28 cellular contexts compared by ENCODE assay signal in genomic region chr19:20858218-20858617, GRCh38.
"Had no signal": no experiment of that assay in that cellular context is flagged by ENCODE, and none has a peak within 500 bp of the region (broad histone marks: within the 10 kb centered on the region; RNA-seq: fewer than 3 reads in every experiment).

No MANE protein-coding gene starts in this region.

- H3K4me1 ChIP-seq: left lung, sigmoid colon, stomach, suprapubic skin, transverse colon, uterus had no signal

- H3K36me3 ChIP-seq: left lung, sigmoid colon, stomach, suprapubic skin, transverse colon, uterus had no signal

- DNase-seq: activated CD4-positive, alpha-beta T cell treated with anti-CD3 and anti-CD28 coated beads, Interleukin-2, amount 10 ng/mL, durations not matched to agents 7 days and 5 days; activated CD4-positive, CD25-positive, alpha-beta regulatory T cell treated with anti-CD3 and anti-CD28 coated beads, Interleukin-2, amount 50 U/mL, for 72 hours; activated CD8-positive, alpha-beta memory T cell treated with anti-CD3 and anti-CD28 coated beads, Interleukin-2, amount 10 ng/mL, durations not matched to agents 7 days and 5 days; activated CD8-positive, alpha-beta T cell treated with anti-CD3 and anti-CD28 coated beads for 36 hours; activated gamma-delta T cell; activated naive CD4-positive, alpha-beta T cell treated with anti-CD3 and anti-CD28 coated beads, Interleukin-2, amount 50 U/mL, for 16 hours; activated naive CD8-positive, alpha-beta T cell treated with anti-CD3 and anti-CD28 coated beads, Interleukin-2, amount 50 U/mL, for 24 hours; activated T-cell treated with anti-CD3 and anti-CD28 coated beads for 4 hours; dermis blood vessel endothelial cell; effector CD8-positive, alpha-beta T cell; foreskin melanocyte; left lung; naive B cell; retina; sigmoid colon; stimulated activated CD4-positive, alpha-beta T cell treated with anti-CD3 and anti-CD28 coated beads, Interleukin-15, amount 100 ng/mL, for 24 hours; stomach; transverse colon; uterus had no signal

- H3K4me2 ChIP-seq: smooth muscle cell had no signal

- H3K27ac Mint-ChIP-seq: activated CD4-positive, alpha-beta T cell treated with anti-CD3 and anti-CD28 coated beads, Interleukin-2, amount 10 ng/mL, durations not matched to agents 7 days and 5 days; activated CD8-positive, alpha-beta memory T cell treated with anti-CD3 and anti-CD28 coated beads, Interleukin-2, amount 10 ng/mL, durations not matched to agents 7 days and 5 days; activated CD8-positive, alpha-beta T cell treated with anti-CD3 and anti-CD28 coated beads for 36 hours; activated naive CD8-positive, alpha-beta T cell treated with anti-CD3 and anti-CD28 coated beads, Interleukin-2, amount 50 U/mL, for 24 hours; brain; progenitor cell of endocrine pancreas; stimulated activated memory B cell treated with anti-CD40 and anti-IgM and Interleukin-4, amounts not matched to agents 10 μg/mL and 1 μg/mL and 100 μg/mL, for 72 hours had no signal

- H3K4me1 Mint-ChIP-seq: activated CD4-positive, alpha-beta T cell treated with anti-CD3 and anti-CD28 coated beads, Interleukin-2, amount 10 ng/mL, durations not matched to agents 7 days and 5 days; activated CD8-positive, alpha-beta memory T cell treated with anti-CD3 and anti-CD28 coated beads, Interleukin-2, amount 10 ng/mL, durations not matched to agents 7 days and 5 days; activated naive CD8-positive, alpha-beta T cell treated with anti-CD3 and anti-CD28 coated beads, Interleukin-2, amount 50 U/mL, for 24 hours; brain; naive B cell; neural crest cell; stimulated activated memory B cell treated with anti-CD40 and anti-IgM and Interleukin-4, amounts not matched to agents 10 μg/mL and 1 μg/mL and 100 μg/mL, for 72 hours had no signal

- H3K36me3 Mint-ChIP-seq: activated CD8-positive, alpha-beta memory T cell treated with anti-CD3 and anti-CD28 coated beads, Interleukin-2, amount 10 ng/mL, durations not matched to agents 7 days and 5 days; brain; stimulated activated memory B cell treated with anti-CD40 and anti-IgM and Interleukin-4, amounts not matched to agents 10 μg/mL and 1 μg/mL and 100 μg/mL, for 72 hours had no signal

- H3K27me3 Mint-ChIP-seq: activated CD4-positive, alpha-beta T cell treated with anti-CD3 and anti-CD28 coated beads, Interleukin-2, amount 10 ng/mL, durations not matched to agents 7 days and 5 days; activated CD8-positive, alpha-beta memory T cell treated with anti-CD3 and anti-CD28 coated beads, Interleukin-2, amount 10 ng/mL, durations not matched to agents 7 days and 5 days; activated CD8-positive, alpha-beta T cell treated with anti-CD3 and anti-CD28 coated beads for 36 hours; naive B cell; progenitor cell of endocrine pancreas; stimulated activated memory B cell treated with anti-CD40 and anti-IgM and Interleukin-4, amounts not matched to agents 10 μg/mL and 1 μg/mL and 100 μg/mL, for 72 hours had no signal

- ATAC-seq: activated CD8-positive, alpha-beta memory T cell treated with anti-CD3 and anti-CD28 coated beads, Interleukin-2, amount 10 ng/mL, durations not matched to agents 7 days and 5 days; activated CD8-positive, alpha-beta T cell treated with anti-CD3 and anti-CD28 coated beads for 36 hours; activated naive CD8-positive, alpha-beta T cell treated with anti-CD3 and anti-CD28 coated beads, Interleukin-2, amount 50 U/mL, for 24 hours; esophagus mucosa; left lung; stimulated activated memory B cell treated with anti-CD40 and anti-IgM and Interleukin-4, amounts not matched to agents 10 μg/mL and 1 μg/mL and 100 μg/mL, for 72 hours had no signal

- H3K4me3 ChIP-seq: left lung, lung, sigmoid colon, smooth muscle cell, stomach, suprapubic skin, transverse colon, uterus had no signal

- H3K27ac ChIP-seq: left lung, sigmoid colon, stomach, suprapubic skin, transverse colon, uterus, VCaP had no signal

- H3K27me3 ChIP-seq: left lung, sigmoid colon, stomach, suprapubic skin, transverse colon, uterus had no signal

- H3K4me3 Mint-ChIP-seq: activated CD4-positive, alpha-beta T cell treated with anti-CD3 and anti-CD28 coated beads, Interleukin-2, amount 10 ng/mL, durations not matched to agents 7 days and 5 days; activated CD8-positive, alpha-beta memory T cell treated with anti-CD3 and anti-CD28 coated beads, Interleukin-2, amount 10 ng/mL, durations not matched to agents 7 days and 5 days; activated CD8-positive, alpha-beta T cell treated with anti-CD3 and anti-CD28 coated beads for 36 hours; activated naive CD8-positive, alpha-beta T cell treated with anti-CD3 and anti-CD28 coated beads, Interleukin-2, amount 50 U/mL, for 24 hours; brain; naive B cell; neural crest cell; stimulated activated memory B cell treated with anti-CD40 and anti-IgM and Interleukin-4, amounts not matched to agents 10 μg/mL and 1 μg/mL and 100 μg/mL, for 72 hours had no signal
